ENCODE assay signal across 28 cellular contexts in genomic region chr9:130400870-130401269, GRCh38. TPM values are rescaled to one million over a fixed set of nuclear protein-coding genes. Genes with fewer than 3 reads are reported as not detected.
"Had no signal": no experiment of that assay in that cellular context is flagged by ENCODE, and none has a peak within 500 bp of the region (broad histone marks: within the 10 kb centered on the region; RNA-seq: fewer than 3 reads in every experiment).

No MANE protein-coding gene starts in this region.

- FAIRE-seq: endometrium, kidney had no signal

- H3K79me2 ChIP-seq: hepatocyte had no signal

- H3K4me1 Mint-ChIP-seq: endodermal cell, immature natural killer cell, memory B cell had no signal

- DNase-seq: colonic mucosa; cortex of kidney; effector CD8-positive, alpha-beta T cell; effector memory CD8-positive, alpha-beta T cell; endodermal cell; erythroblast; esophagus squamous epithelium; foreskin fibroblast; foreskin melanocyte; gastrocnemius medialis; heart left ventricle; hypothalamus; immature natural killer cell; islet precursor cell; kidney; left cardiac atrium; left lung; left ventricle myocardium superior; mammary epithelial cell; mesendoderm; midbrain had no signal

- H3K36me3 Mint-ChIP-seq: immature natural killer cell, memory B cell had no signal

- H3K4me1 ChIP-seq: colonic mucosa, esophagus squamous epithelium, gastrocnemius medialis, heart left ventricle, left lung had no signal

- H3K27ac Mint-ChIP-seq: dendritic cell treated with granulocyte-macrophage colony-stimulating factor and Interleukin-4, amounts not matched to agents 40 ng/mL and 50 ng/mL, for 4 days; effector memory CD8-positive, alpha-beta T cell; endodermal cell; immature natural killer cell; memory B cell had no signal

- H3K4me3 ChIP-seq: colonic mucosa, esophagus squamous epithelium, gastrocnemius medialis, heart left ventricle, hepatocyte, left lung, lung had no signal

- H3K27ac ChIP-seq: colonic mucosa, epithelial cell of prostate, esophagus squamous epithelium, gastrocnemius medialis, heart left ventricle, hepatocyte, left lung had no signal

- H3K4me2 ChIP-seq: hepatocyte had no signal

- H2AFZ ChIP-seq: hepatocyte had no signal

- H3K27me3 ChIP-seq: colonic mucosa, gastrocnemius medialis, heart left ventricle, hepatocyte, left lung had no signal

- ATAC-seq: effector memory CD8-positive, alpha-beta T cell; esophagus mucosa; gastrocnemius medialis; heart left ventricle; left cardiac atrium; left lung; left ventricle myocardium superior had no signal

- H3K36me3 ChIP-seq: colonic mucosa, esophagus squamous epithelium, gastrocnemius medialis, left lung had no signal

- H3K9me3 Mint-ChIP-seq: dendritic cell treated with granulocyte-macrophage colony-stimulating factor and Interleukin-4, amounts not matched to agents 40 ng/mL and 50 ng/mL, for 4 days; effector memory CD8-positive, alpha-beta T cell; endodermal cell; immature natural killer cell; memory B cell had no signal

- H3K9me3 ChIP-seq: colonic mucosa, esophagus squamous epithelium, gastrocnemius medialis, heart left ventricle, left lung had no signal

- H3K27me3 Mint-ChIP-seq: dendritic cell treated with granulocyte-macrophage colony-stimulating factor and Interleukin-4, amounts not matched to agents 40 ng/mL and 50 ng/mL, for 4 days had no signal

- H3K4me3 Mint-ChIP-seq: dendritic cell treated with granulocyte-macrophage colony-stimulating factor and Interleukin-4, amounts not matched to agents 40 ng/mL and 50 ng/mL, for 4 days; effector memory CD8-positive, alpha-beta T cell; endodermal cell; immature natural killer cell; memory B cell had no signal

RNA-seq across cellular contexts. Expression of gene ASS1, which starts 43.9 kb away (rescaled TPM):
- polyA plus RNA-seq: immature natural killer cell had no signal
